Comparison of ENCODE assay signal across 1 cellular context in genomic region chr17:43018008-43018853, GRCh38.
A peak's percentile ranks its signal among the peaks of the same experiment; 100 is the strongest.
TF ChIP-seq lines count a peak whose summit lies in the region.

No MANE protein-coding gene starts in this region.

TF ChIP-seq in HepG2, 621 proteins besides CTCF, POLR2A, EP300 and RAD21:
- no peak for TF ChIP-seq ZBTB26 (CRISPR knock-in tag; IDR thresholded peaks at IDR 0.05; ENCODE audit: borderline replicate concordance)
- no peak for TF ChIP-seq ZMYM2 (CRISPR knock-in tag; IDR thresholded peaks at IDR 0.05)
- TF ChIP-seq ZBTB25 (CRISPR knock-in tag; IDR thresholded peaks at IDR 0.05) = no peak
- no peak for TF ChIP-seq JARID2 (CRISPR knock-in tag; IDR thresholded peaks at IDR 0.05; ENCODE audit: insufficient replicate concordance)
- peak; percentile 81 for TF ChIP-seq RFX1 (IDR thresholded peaks at IDR 0.05)
- TF ChIP-seq SMARCC2 (IDR thresholded peaks at IDR 0.05) = no peak
- no peak for TF ChIP-seq ZNF644 (CRISPR knock-in tag; IDR thresholded peaks at IDR 0.05; ENCODE audit: low read depth)
- TF ChIP-seq ZNF354B (CRISPR knock-in tag; IDR thresholded peaks at IDR 0.05) = no peak
- peak; percentile 33 for TF ChIP-seq AGO2 (optimal IDR thresholded peaks at IDR 0.05; ENCODE audit: low read depth, low read length)
- no peak for TF ChIP-seq ZSCAN5A (CRISPR knock-in tag; IDR thresholded peaks at IDR 0.05; ENCODE audit: borderline replicate concordance)
- no peak for TF ChIP-seq ZNF3 (CRISPR knock-in tag; IDR thresholded peaks at IDR 0.05)
- no peak for TF ChIP-seq ETS1 (CRISPR knock-in tag; IDR thresholded peaks at IDR 0.05)
- TF ChIP-seq ZNF687 (CRISPR knock-in tag; IDR thresholded peaks at IDR 0.05) = peak; percentile 33
- no peak for TF ChIP-seq RFXAP (CRISPR knock-in tag; IDR thresholded peaks at IDR 0.05; ENCODE audit: borderline replicate concordance)
- TF ChIP-seq RFX3 (CRISPR knock-in tag; IDR thresholded peaks at IDR 0.05) = peak; percentile 65
- no peak for TF ChIP-seq GLI4 (CRISPR knock-in tag; IDR thresholded peaks at IDR 0.05; ENCODE audit: borderline replicate concordance)
- TF ChIP-seq HOXD1 (CRISPR knock-in tag; IDR thresholded peaks at IDR 0.05) = no peak
